In genomic region chr2:19607931-19608762, GRCh38 we compare ENCODE assay signal across 1 cellular context.
A peak's percentile ranks its signal among the peaks of the same experiment; 100 is the strongest.
TF ChIP-seq lines count a peak whose summit lies in the region.

No MANE protein-coding gene starts in this region.

TF ChIP-seq in A549, 52 proteins besides CTCF, POLR2A, EP300 and RAD21 (continued from another document):
- TF ChIP-seq REST (IDR thresholded peaks at IDR 0.05) (no peak), MYC (IDR thresholded peaks at IDR 0.05; ENCODE audit: borderline replicate concordance, low read length) (no peak), ZFP36 (IDR thresholded peaks at IDR 0.05; ENCODE audit: borderline replicate concordance, partially characterized antibody) (no peak), EHMT2 (IDR thresholded peaks at IDR 0.05; ENCODE audit: low read depth) (no peak), PHF8 (IDR thresholded peaks at IDR 0.05; ENCODE audit: borderline replicate concordance, low read depth) (no peak), BHLHE40 (IDR thresholded peaks at IDR 0.05; ENCODE audit: low read depth, low read length) (no peak), PBX3 (IDR thresholded peaks at IDR 0.05) (peak; percentile 92), SMC3 (IDR thresholded peaks at IDR 0.05) (peak; percentile 5; the same call in 2 of the 3 replicates), EHF (CRISPR knock-in tag; IDR thresholded peaks at IDR 0.05) (no peak), HDAC2 (IDR thresholded peaks at IDR 0.05) (no peak), CHD4 (IDR thresholded peaks at IDR 0.05; ENCODE audit: borderline replicate concordance) (no peak), GATA3 (IDR thresholded peaks at IDR 0.05; ENCODE audit: borderline replicate concordance) (peak; percentile 85), NPAS2 (CRISPR knock-in tag; IDR thresholded peaks at IDR 0.05; ENCODE audit: borderline replicate concordance) (no peak), CHD2 (IDR thresholded peaks at IDR 0.05; ENCODE audit: low read length, partially characterized antibody) (no peak), FOXS1 (CRISPR knock-in tag; IDR thresholded peaks at IDR 0.05) (no peak), ZC3H11A (IDR thresholded peaks at IDR 0.05) (no peak), MAZ (IDR thresholded peaks at IDR 0.05; ENCODE audit: borderline replicate concordance, low read depth, low read length) (no peak), CBX8 (IDR thresholded peaks at IDR 0.05) (no peak), JUN (IDR thresholded peaks at IDR 0.05) (peak in 1 of 2 experiments; percentile 53; a peak in 2 of 5 replicates), KDM5A (IDR thresholded peaks at IDR 0.05) (no peak), HMGXB4 (CRISPR knock-in tag; IDR thresholded peaks at IDR 0.05; ENCODE audit: borderline replicate concordance) (no peak), NR3C1 (IDR thresholded peaks at IDR 0.05) (no peak), KDM1A (IDR thresholded peaks at IDR 0.05; ENCODE audit: low read depth) (no peak), HOXB5 (CRISPR knock-in tag; IDR thresholded peaks at IDR 0.05) (peak; percentile 96), ATOH8 (CRISPR knock-in tag; IDR thresholded peaks at IDR 0.05; ENCODE audit: low read depth) (no peak), ZSCAN20 (CRISPR knock-in tag; IDR thresholded peaks at IDR 0.05) (no peak), USF2 (IDR thresholded peaks at IDR 0.05) (no peak), ESRRA (IDR thresholded peaks at IDR 0.05; ENCODE audit: borderline replicate concordance, low read length) (no peak), BCL3 (IDR thresholded peaks at IDR 0.05) (peak; percentile 29; the same call in 1 of the 3 replicates), HES2 (IDR thresholded peaks at IDR 0.05) (no peak), ELK1 (IDR thresholded peaks at IDR 0.05; ENCODE audit: low read depth, low read length) (no peak), FOSL2 (IDR thresholded peaks at IDR 0.05) (peak; percentile 75; the same call in 1 of the 2 replicates), FOSL2 (CRISPR knock-in tag; IDR thresholded peaks at IDR 0.05) (peak; percentile 70), TFCP2L1 (CRISPR knock-in tag; IDR thresholded peaks at IDR 0.05) (no peak), E2F6 (IDR thresholded peaks at IDR 0.05; ENCODE audit: borderline replicate concordance, low read depth) (no peak), RNF2 (IDR thresholded peaks at IDR 0.05; ENCODE audit: borderline replicate concordance, low read depth) (no peak), HEYL (CRISPR knock-in tag; IDR thresholded peaks at IDR 0.05) (no peak), NFE2L2 (conservative IDR thresholded peaks at IDR 0.05; ENCODE audit: low read length) (no peak), TP53 (CRISPR knock-in tag; IDR thresholded peaks at IDR 0.05) (no peak), MAX (IDR thresholded peaks at IDR 0.05) (peak; percentile 44; the same call in 1 of the 2 replicates), JUNB (IDR thresholded peaks at IDR 0.05) (peak; percentile 93), RCOR1 (IDR thresholded peaks at IDR 0.05; ENCODE audit: low read depth, low read length) (no peak), SREBF2 (IDR thresholded peaks at IDR 0.05) (no peak), RARB (CRISPR knock-in tag; IDR thresholded peaks at IDR 0.05) (no peak), FOSB (CRISPR knock-in tag; IDR thresholded peaks at IDR 0.05) (no peak), CBX2 (IDR thresholded peaks at IDR 0.05; ENCODE audit: borderline replicate concordance, low read depth) (no peak), CEBPB (IDR thresholded peaks at IDR 0.05) (peak; percentile 28 to 47; a peak in 2 of 4 replicates), MAFK (IDR thresholded peaks at IDR 0.05; ENCODE audit: partially characterized antibody) (no peak), RFX5 (IDR thresholded peaks at IDR 0.05) (no peak), HOXB13 (CRISPR knock-in tag; IDR thresholded peaks at IDR 0.05; ENCODE audit: low read depth) (no peak), HOXA7 (CRISPR knock-in tag; IDR thresholded peaks at IDR 0.05) (no peak)
TF ChIP-seq in A549: peak in this region for 10.
